Comparison of ENCODE assay signal across 1 cellular context in the genomic region with DNA sequence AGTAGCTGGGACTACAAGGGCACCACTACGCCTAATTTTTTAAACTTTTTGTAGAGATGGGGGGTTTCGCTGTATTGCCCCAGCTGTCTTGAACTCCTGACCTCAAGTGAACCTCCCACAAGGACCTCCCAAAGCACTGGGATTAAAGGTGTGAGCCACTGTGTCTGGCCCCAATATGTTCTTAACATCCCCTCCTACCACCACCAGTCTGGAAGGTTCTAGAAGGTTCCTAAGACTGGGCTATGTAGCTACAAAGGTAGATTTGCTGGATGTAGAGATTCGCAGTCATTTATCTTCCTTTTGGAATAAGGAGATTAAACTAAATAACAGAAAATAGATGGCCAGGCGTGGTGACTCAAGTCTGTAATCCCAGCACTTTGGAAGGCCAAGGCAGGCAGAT.
TF ChIP-seq lines count a peak whose summit lies in the region.

No MANE protein-coding gene starts in this region.

TF ChIP-seq in K562, 482 proteins besides CTCF, POLR2A, EP300 and RAD21:
- TF ChIP-seq ZNF561 (CRISPR knock-in tag; conservative IDR thresholded peaks at IDR 0.05), result no peak
- TF ChIP-seq, protein P1, sequence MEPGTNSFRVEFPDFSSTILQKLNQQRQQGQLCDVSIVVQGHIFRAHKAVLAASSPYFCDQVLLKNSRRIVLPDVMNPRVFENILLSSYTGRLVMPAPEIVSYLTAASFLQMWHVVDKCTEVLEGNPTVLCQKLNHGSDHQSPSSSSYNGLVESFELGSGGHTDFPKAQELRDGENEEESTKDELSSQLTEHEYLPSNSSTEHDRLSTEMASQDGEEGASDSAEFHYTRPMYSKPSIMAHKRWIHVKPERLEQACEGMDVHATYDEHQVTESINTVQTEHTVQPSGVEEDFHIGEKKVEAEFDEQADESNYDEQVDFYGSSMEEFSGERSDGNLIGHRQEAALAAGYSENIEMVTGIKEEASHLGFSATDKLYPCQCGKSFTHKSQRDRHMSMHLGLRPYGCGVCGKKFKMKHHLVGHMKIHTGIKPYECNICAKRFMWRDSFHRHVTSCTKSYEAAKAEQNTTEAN (CRISPR knock-in tag; IDR thresholded peaks at IDR 0.05), result no peak
- no peak for TF ChIP-seq PHF21A (IDR thresholded peaks at IDR 0.05; ENCODE audit: borderline replicate concordance, low read depth)
- no peak for TF ChIP-seq CHAMP1 (IDR thresholded peaks at IDR 0.05)
- no peak for TF ChIP-seq MIER1 (IDR thresholded peaks at IDR 0.05; ENCODE audit: low read depth)
- no peak for TF ChIP-seq BHLHE40 (IDR thresholded peaks at IDR 0.05; ENCODE audit: low read length)
- TF ChIP-seq YBX1 (IDR thresholded peaks at IDR 0.05), result no peak
